ENCODE assay signal across 11 cellular contexts in the genomic region with DNA sequence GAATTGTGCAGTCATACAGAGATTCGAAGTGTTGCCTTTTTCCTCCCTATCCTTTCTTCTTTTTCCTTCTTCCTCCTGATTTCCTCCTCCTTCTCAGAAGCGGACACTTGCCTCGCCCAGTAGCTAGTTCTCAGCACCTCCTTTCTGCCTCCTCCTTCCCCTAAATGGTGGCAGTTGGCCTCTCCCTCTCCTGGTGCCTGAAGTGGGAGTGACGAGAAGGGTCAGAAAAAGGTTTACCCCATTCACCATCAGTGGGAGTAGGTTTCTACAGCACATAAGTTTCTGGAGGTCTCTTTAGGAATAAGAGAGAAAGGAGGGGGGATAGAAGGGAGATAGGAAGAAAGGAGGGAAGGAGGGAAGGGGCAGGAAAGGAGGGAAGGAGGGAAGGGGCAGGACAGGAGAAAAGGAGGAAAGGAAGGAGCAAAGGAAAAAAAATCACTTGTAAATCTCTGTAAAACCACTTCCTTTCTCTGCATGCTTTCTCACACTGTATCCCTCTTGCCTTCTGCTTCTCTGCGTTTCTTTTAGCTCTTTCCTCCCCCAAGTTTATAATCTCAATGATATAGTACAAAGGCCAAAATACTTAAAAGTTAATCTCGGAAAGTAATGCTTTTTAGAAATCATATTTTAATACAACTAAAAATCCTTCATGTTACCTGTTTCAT. TPM values are rescaled to one million over a fixed set of nuclear protein-coding genes. Genes with fewer than 3 reads are reported as not detected.
DNase-seq lines count a peak whose midpoint lies in the region; ATAC-seq and TF ChIP-seq lines count a peak whose summit lies in the region.
"Had no signal": no experiment of that assay in that cellular context is flagged by ENCODE, and none has a peak within 500 bp of the region (broad histone marks: within the 10 kb centered on the region; RNA-seq: fewer than 3 reads in every experiment).

No MANE protein-coding gene starts in this region.

- intact Hi-C loops in Caco-2 (cut with micrococcal nuclease; ENCODE audit: unreplicated experiment), result no loop called here
- intact Hi-C loops in gastrocnemius medialis (cut with DNase I; ENCODE audit: low total_unique reads), result loop anchor here (10.0 kb wide), 1 partner anchor 395 kb away; no protein-coding TSS in a partner anchor

- H3K4me3 ChIP-seq in Caco-2 (ENCODE audit: low read depth, low read length), result no peak overlapping the region
- H3K4me3 ChIP-seq in SK-N-MC, result no peak overlapping the region
- no peak overlapping the region for H3K4me3 ChIP-seq in right atrium auricular region
- no peak overlapping the region for H3K4me3 ChIP-seq in gastrocnemius medialis

- DNase-seq in Caco-2 (no peak), SK-N-MC (ENCODE audit: low read depth, low spot score) (no peak), right atrium auricular region (ENCODE audit: low spot score) (no peak), gastrocnemius medialis (no peak), middle frontal gyrus (ENCODE audit: extremely low spot score, low spot score) (no peak)
- DNase-seq: NCI-H1092 had no signal

- no peak for ATAC-seq in gastrocnemius medialis
- ATAC-seq in GM19452 (IDR thresholded peaks at IDR 0.05; ENCODE audit: unreplicated experiment), result no peak
- ATAC-seq in HG02798 (IDR thresholded peaks at IDR 0.05; ENCODE audit: poor library complexity, unreplicated experiment), result no peak
- no peak for ATAC-seq in HG03196 (IDR thresholded peaks at IDR 0.05; ENCODE audit: unreplicated experiment)

- no peak overlapping the region for H3K4me3 Mint-ChIP-seq in Caco-2 (ENCODE audit: unreplicated experiment)

- H3K27me3 ChIP-seq in Caco-2 (replicated peaks; ENCODE audit: control insufficient read depth, insufficient read depth, low read length), result no peaks in the 10 kb centered on the region
- H3K27me3 ChIP-seq in right atrium auricular region, result no peaks in the 10 kb centered on the region
- no peaks in the 10 kb centered on the region for H3K27me3 ChIP-seq in gastrocnemius medialis

- no peaks in the 10 kb centered on the region for H3K9me3 Mint-ChIP-seq in Caco-2 (ENCODE audit: unreplicated experiment)
- H3K9me3 Mint-ChIP-seq: activated naive CD4-positive, alpha-beta T cell treated with anti-CD3 and anti-CD28 coated beads, Interleukin-2, amount 50 U/mL, for 72 hours had no signal

- H3K9me3 ChIP-seq in Caco-2 (no peaks in the 10 kb centered on the region), SK-N-MC (ENCODE audit: low read depth, low read length) (no peaks in the 10 kb centered on the region), right atrium auricular region (no peaks in the 10 kb centered on the region), gastrocnemius medialis (no peaks in the 10 kb centered on the region)

- no peaks in the 10 kb centered on the region for H3K27me3 Mint-ChIP-seq in Caco-2 (ENCODE audit: insufficient read depth, unreplicated experiment)

- H3K36me3 Mint-ChIP-seq in Caco-2 (ENCODE audit: insufficient read depth, unreplicated experiment), result no peaks in the 10 kb centered on the region
- H3K36me3 Mint-ChIP-seq: activated naive CD4-positive, alpha-beta T cell treated with anti-CD3 and anti-CD28 coated beads, Interleukin-2, amount 50 U/mL, for 72 hours had no signal

- POLR2A ChIA-PET in Caco-2 (lab: Charles Lee), result no interaction called here

- peak overlapping the region; percentile 23 for H3K9ac ChIP-seq in SK-N-MC (ENCODE audit: insufficient read length)

- no TSS peak for BruUV-seq in Caco-2 (replicated peaks; lab: Mats Ljungman, UMichigan)

- peak overlapping the region; percentile 20 for H3K27ac Mint-ChIP-seq in Caco-2 (ENCODE audit: unreplicated experiment)

- in situ Hi-C loops in gastrocnemius medialis (cut with MboI; ENCODE audit: low sequenced_read_pairs in 4 of 4), result loop anchor here in 2 of 4 donors (25.0 kb wide), 1 partner anchor 388 kb away; no protein-coding TSS in a partner anchor

- no peaks in the 10 kb centered on the region for H3K36me3 ChIP-seq in Caco-2 (ENCODE audit: control insufficient read depth, insufficient read depth, low read length)
- no peaks in the 10 kb centered on the region for H3K36me3 ChIP-seq in SK-N-MC (ENCODE audit: insufficient read depth, low read length)
- no peaks in the 10 kb centered on the region for H3K36me3 ChIP-seq in right atrium auricular region
- H3K36me3 ChIP-seq in gastrocnemius medialis, result no peaks in the 10 kb centered on the region

- H3K4me1 Mint-ChIP-seq in Caco-2 (ENCODE audit: low read depth, unreplicated experiment), result peaks cover 20% of the 10 kb centered on the region

- CTCF ChIA-PET in Caco-2 (lab: Charles Lee), result interaction anchor here (1.0 to 1.8 kb wide), 3 partner anchors 180 to 415 kb away, joined by 4 to 9 read pairs (median 5); no protein-coding TSS in a partner anchor

- no peak for TF ChIP-seq CTCF in Caco-2 (IDR thresholded peaks at IDR 0.05; ENCODE audit: insufficient read depth in 1 of 2, low read depth in 1 of 2, low read length in 1 of 2, severe bottlenecking in 1 of 2, unreplicated experiment in 1 of 2)
- no peak for TF ChIP-seq CTCF in right atrium auricular region (IDR thresholded peaks at IDR 0.05)
- TF ChIP-seq CTCF in gastrocnemius medialis (IDR thresholded peaks at IDR 0.05 in 4 of 5, conservative IDR thresholded peaks at IDR 0.05 in 1 of 5), result no peak

- H3K27ac ChIP-seq in SK-N-MC, result no peak overlapping the region
- peak overlapping the region; percentile 60 to 65 for H3K27ac ChIP-seq in right atrium auricular region
- H3K27ac ChIP-seq in gastrocnemius medialis, result peak overlapping the region in 3 of 4 donors; percentile 37 to 46 (median 40)

- H3K4me1 ChIP-seq in Caco-2 (peaks cover 15% of the 10 kb centered on the region), right atrium auricular region (peaks cover 0 to 27% of the 10 kb centered on the region in 2 donors), gastrocnemius medialis (peaks cover 4 to 13% of the 10 kb centered on the region in 2 donors)

- no peak for TF ChIP-seq POLR2A in gastrocnemius medialis (IDR thresholded peaks at IDR 0.05)

RNA-seq across cellular contexts. Expression of gene C1orf105, which starts 20.3 kb away (rescaled TPM):
- total RNA-seq in Caco-2 (2022), result 0.82 and 1.9 TPM in 2 replicates
- 10 to 100 TPM in 1 of 2 donors, 1 to 10 TPM in 1; 3.3 to 18.0 TPM for total RNA-seq in right atrium auricular region
- under 1 TPM in 2 of 4 donors, not detected in 2; 0.61 to 0.67 TPM for total RNA-seq in gastrocnemius medialis
- total RNA-seq: activated naive CD4-positive, alpha-beta T cell treated with anti-CD3 and anti-CD28 coated beads, Interleukin-2, amount 50 U/mL, for 72 hours; kidney epithelial cell had no signal

RNA-seq across cellular contexts. Expression of gene PIGC, which starts 43.7 kb away (rescaled TPM):
- total RNA-seq in Caco-2 (2022), result 23.7 and 26.1 TPM in 2 replicates
- 10 to 100 TPM; 14.8 to 15.8 TPM for total RNA-seq in right atrium auricular region
- total RNA-seq in gastrocnemius medialis, result 10 to 100 TPM in 3 of 4 donors, 1 to 10 TPM in 1; 9.6 to 13.7 (median 12.8) TPM
